In the genomic region with DNA sequence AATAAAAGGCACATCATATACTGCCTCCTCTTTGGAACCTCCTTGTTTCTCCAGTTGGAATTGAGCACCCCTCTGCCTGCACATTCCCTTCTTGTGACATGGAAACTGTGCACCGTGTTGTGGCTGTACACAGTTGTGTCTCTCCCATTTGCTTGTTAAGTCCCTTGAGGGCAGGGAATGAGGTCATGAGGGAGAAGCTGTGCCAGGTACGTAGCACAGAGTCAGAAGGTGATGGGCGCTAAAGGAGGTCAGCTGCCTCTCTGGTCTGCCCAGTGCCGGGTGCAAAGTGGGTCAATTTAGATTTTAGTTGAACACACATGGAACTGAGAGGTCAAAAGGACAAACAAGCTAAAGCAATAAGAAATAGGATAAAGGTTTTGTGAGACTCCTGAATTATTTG, we compare ENCODE assay signal across 28 cellular contexts.
"Had no signal": no experiment of that assay in that cellular context is flagged by ENCODE, and none has a peak within 500 bp of the region (broad histone marks: within the 10 kb centered on the region; RNA-seq: fewer than 3 reads in every experiment).

No MANE protein-coding gene starts in this region.

- H3K79me2 ChIP-seq: hepatocyte had no signal

- H3K27me3 ChIP-seq: gastrocnemius medialis, hepatocyte, suprapubic skin had no signal

- DNase-seq: activated CD4-positive, alpha-beta T cell treated with anti-CD3 and anti-CD28 coated beads for 48 hours; activated CD4-positive, alpha-beta T cell treated with anti-CD3 and anti-CD28 coated beads, Interleukin-2, amount 50 U/mL, for 48 hours; activated CD8-positive, alpha-beta memory T cell treated with anti-CD3 and anti-CD28 coated beads for 24 hours; activated CD8-positive, alpha-beta memory T cell treated with anti-CD3 and anti-CD28 coated beads, Interleukin-2, amount 50 U/mL, for 4 hours; activated naive CD8-positive, alpha-beta T cell treated with anti-CD3 and anti-CD28 coated beads, Interleukin-2, amount 50 U/mL, for 24 hours; activated T-cell treated with anti-CD3 and anti-CD28 coated beads, Interleukin-2, amount 50 U/mL, for 24 hours; amygdala; caudate nucleus; effector CD4-positive, alpha-beta T cell; gastrocnemius medialis; left colon; midbrain; naive thymus-derived CD8-positive, alpha-beta T cell; nucleus accumbens; right cardiac atrium; stimulated activated CD4-positive, alpha-beta T cell treated with anti-CD3 and anti-CD28 coated beads, Interleukin-15, amount 100 ng/mL, for 24 hours; stimulated activated CD4-positive, alpha-beta T cell treated with anti-CD3 and anti-CD28 coated beads, Interleukin-2, amount 100 ng/mL, for 24 hours; stimulated activated naive B cell treated with anti-CD40 and anti-IgM and Interleukin-4, amounts not matched to agents 10 μg/mL and 1 μg/mL and 100 μg/mL, for 72 hours; T-helper 17 cell; T1000; tibial artery; WERI-Rb-1 had no signal

- H2AFZ ChIP-seq: hepatocyte had no signal

- H3K9me3 ChIP-seq: gastrocnemius medialis, suprapubic skin, tibial artery had no signal

- H3K4me1 ChIP-seq: gastrocnemius medialis, suprapubic skin, tibial artery had no signal

- H3K4me3 ChIP-seq: gastrocnemius medialis, hepatocyte, suprapubic skin, tibial artery had no signal

- H3K4me2 ChIP-seq: hepatocyte had no signal

- ATAC-seq: activated CD4-positive, CD25-positive, alpha-beta regulatory T cell treated with anti-CD3 and anti-CD28 coated beads, Interleukin-2, amount 50 U/mL, for 24 hours; activated naive CD8-positive, alpha-beta T cell treated with anti-CD3 and anti-CD28 coated beads, Interleukin-2, amount 50 U/mL, for 24 hours; gastrocnemius medialis; left colon; naive thymus-derived CD8-positive, alpha-beta T cell; right cardiac atrium; stimulated activated naive B cell treated with anti-CD40 and anti-IgM and Interleukin-4, amounts not matched to agents 10 μg/mL and 1 μg/mL and 100 μg/mL, for 72 hours; T-helper 17 cell had no signal

- H3K27ac ChIP-seq: epithelial cell of prostate, gastrocnemius medialis, hepatocyte, suprapubic skin, tibial artery, WERI-Rb-1 had no signal

- FAIRE-seq: endometrium, keratinocyte had no signal

- H3K36me3 ChIP-seq: gastrocnemius medialis, suprapubic skin, tibial artery, WERI-Rb-1 had no signal
